4 cellular contexts compared by ENCODE assay signal in genomic region chr19:17798599-17798998, GRCh38. TPM values are rescaled to one million over a fixed set of nuclear protein-coding genes. Genes with fewer than 3 reads are reported as not detected.
"Had no signal": no experiment of that assay in that cellular context is flagged by ENCODE, and none has a peak within 500 bp of the region (broad histone marks: within the 10 kb centered on the region; RNA-seq: fewer than 3 reads in every experiment).

No MANE protein-coding gene starts in this region.

RNA-seq across cellular contexts. Expression of gene B3GNT3, which starts 3.7 kb away (rescaled TPM):
- total RNA-seq: SK-MEL-5 had no signal
- polyA plus RNA-seq: SK-N-SH had no signal

RNA-seq across cellular contexts. Expression of gene INSL3, which starts 22.7 kb away (rescaled TPM):
- total RNA-seq: NCI-H460, RPMI7951, SK-MEL-5 had no signal
